Comparison of ENCODE assay signal across 20 cellular contexts in the genomic region with DNA sequence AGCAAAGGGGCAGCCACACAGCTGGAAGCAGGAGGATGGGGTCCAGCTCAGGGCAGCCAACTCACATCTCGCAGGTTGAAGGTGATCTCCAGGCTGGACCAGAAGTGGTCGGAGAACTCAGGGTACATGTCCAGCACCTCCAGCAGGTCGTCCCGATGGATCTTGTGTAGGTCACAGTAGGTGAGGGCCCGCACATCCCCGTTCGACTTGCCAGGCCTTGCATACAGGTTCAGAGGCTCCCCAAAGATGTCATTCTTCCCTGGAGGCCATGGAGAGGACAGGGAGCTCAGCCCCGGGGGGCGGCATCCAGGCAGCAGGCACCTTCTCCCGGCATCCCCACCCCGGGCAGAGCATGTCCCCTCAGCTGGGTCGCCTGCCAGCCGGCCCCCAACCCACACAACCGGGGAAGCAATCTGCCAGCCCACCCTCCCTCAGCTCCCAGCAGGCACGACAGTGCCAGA. TPM values are rescaled to one million over a fixed set of nuclear protein-coding genes. Genes with fewer than 3 reads are reported as not detected.
A peak's percentile ranks its signal among the peaks of the same experiment; 100 is the strongest.
DNase-seq lines count a peak whose midpoint lies in the region; ATAC-seq and TF ChIP-seq lines count a peak whose summit lies in the region.
"Had no signal": no experiment of that assay in that cellular context is flagged by ENCODE, and none has a peak within 500 bp of the region (broad histone marks: within the 10 kb centered on the region; RNA-seq: fewer than 3 reads in every experiment).

No MANE protein-coding gene starts in this region.

- H3K27ac Mint-ChIP-seq in activated T-cell treated with anti-CD3 and anti-CD28 coated beads, Interleukin-2, amount 50 U/mL, for 24 hours, result no peak overlapping the region
- H3K27ac Mint-ChIP-seq in activated T-cell treated with anti-CD3 and anti-CD28 coated beads, Interleukin-2, amount 50 U/mL, for 72 hours, result no peak overlapping the region
- H3K27ac Mint-ChIP-seq in GM23338 (no peak overlapping the region), chondrocyte (ENCODE audit: unreplicated experiment) (no peak overlapping the region), nephron progenitor cell (no peak overlapping the region)
- H3K27ac Mint-ChIP-seq: activated naive CD4-positive, alpha-beta T cell treated with anti-CD3 and anti-CD28 coated beads, Interleukin-2, amount 50 U/mL, for 24 hours; T-helper 17 cell had no signal

- H3K27ac ChIP-seq in GM23338 (ENCODE audit: low read depth) (no peak overlapping the region), hepatocyte (no peak overlapping the region)
- H3K27ac ChIP-seq: brain microvascular endothelial cell, coronary artery had no signal

- H3F3A ChIP-seq in GM23338 (replicated peaks; ENCODE audit: low read depth), result 0 out of 2 replicates have a peak, but pooled peaks cover 3% of the 10 kb centered on the region

- H3K9me3 ChIP-seq in hepatocyte (ENCODE audit: low read depth), result no peaks in the 10 kb centered on the region
- H3K9me3 ChIP-seq: BLaER1 treated with 17β-estradiol and CSF1 and Interleukin-3, amounts not matched to agents 10 nM and 100 nM; HAP-1 had no signal

- no peaks in the 10 kb centered on the region for H3K4me1 Mint-ChIP-seq in activated T-cell treated with anti-CD3 and anti-CD28 coated beads, Interleukin-2, amount 50 U/mL, for 24 hours (ENCODE audit: low read depth)
- peaks cover 5% of the 10 kb centered on the region for H3K4me1 Mint-ChIP-seq in activated T-cell treated with anti-CD3 and anti-CD28 coated beads, Interleukin-2, amount 50 U/mL, for 72 hours (ENCODE audit: low read depth)
- H3K4me1 Mint-ChIP-seq in GM23338, result peaks cover 32% of the 10 kb centered on the region
- peaks cover 10% of the 10 kb centered on the region for H3K4me1 Mint-ChIP-seq in chondrocyte (ENCODE audit: low read depth)
- H3K4me1 Mint-ChIP-seq in nephron progenitor cell, result peaks cover 74% of the 10 kb centered on the region
- H3K4me1 Mint-ChIP-seq: activated naive CD4-positive, alpha-beta T cell treated with anti-CD3 and anti-CD28 coated beads, Interleukin-2, amount 50 U/mL, for 24 hours had no signal

- H3K4me1 ChIP-seq in GM23338 (ENCODE audit: insufficient read depth) (peaks cover 23% of the 10 kb centered on the region), hepatocyte (ENCODE audit: insufficient read depth) (peaks cover 19% of the 10 kb centered on the region)
- H3K4me1 ChIP-seq: HAP-1 had no signal

- H3K9me2 ChIP-seq in GM23338 (ENCODE audit: insufficient read depth) (no peaks in the 10 kb centered on the region), hepatocyte (replicated peaks; ENCODE audit: insufficient read depth) (no peaks in the 10 kb centered on the region)

- H3K36me3 ChIP-seq in GM23338 (ENCODE audit: insufficient read depth) (no peaks in the 10 kb centered on the region), hepatocyte (replicated peaks; ENCODE audit: insufficient read depth, low read depth) (no peaks in the 10 kb centered on the region)
- H3K36me3 ChIP-seq: BLaER1 treated with 17β-estradiol and CSF1 and Interleukin-3, amounts not matched to agents 10 nM and 100 nM; brain microvascular endothelial cell; HAP-1 had no signal

- H3K4me3 Mint-ChIP-seq in activated T-cell treated with anti-CD3 and anti-CD28 coated beads, Interleukin-2, amount 50 U/mL, for 24 hours, result no peak overlapping the region
- no peak overlapping the region for H3K4me3 Mint-ChIP-seq in activated T-cell treated with anti-CD3 and anti-CD28 coated beads, Interleukin-2, amount 50 U/mL, for 72 hours
- H3K4me3 Mint-ChIP-seq in GM23338, result peak overlapping the region; percentile 30; the same call in 2 of the 3 replicates
- no peak overlapping the region for H3K4me3 Mint-ChIP-seq in chondrocyte (ENCODE audit: unreplicated experiment)
- peak overlapping the region; percentile 65 for H3K4me3 Mint-ChIP-seq in nephron progenitor cell
- H3K4me3 Mint-ChIP-seq: activated naive CD4-positive, alpha-beta T cell treated with anti-CD3 and anti-CD28 coated beads, Interleukin-2, amount 50 U/mL, for 24 hours; T-helper 17 cell had no signal

- DNase-seq in activated T-cell treated with anti-CD3 and anti-CD28 coated beads, Interleukin-2, amount 50 U/mL, for 24 hours, result peak; percentile 16
- DNase-seq in activated T-cell treated with anti-CD3 and anti-CD28 coated beads, Interleukin-2, amount 50 U/mL, for 72 hours, result no peak
- DNase-seq in GM23338 (ENCODE audit: low spot score) (no peak), chondrocyte (ENCODE audit: low spot score) (peak; percentile 83), nephron progenitor cell (no peak), hepatocyte (ENCODE audit: low spot score) (no peak), NCI-H1436 (lab: John Stamatoyannopoulos, UW) (no peak)
- DNase-seq: brain microvascular endothelial cell; NCI-H1105 treated with DMSO at 0.1 percent for 48 hours; NCI-H2107; NCI-H524 treated with DMSO at 0.1 percent for 48 hours; SIG-M5; stimulated activated CD4-positive, alpha-beta T cell treated with anti-CD3 and anti-CD28 coated beads, Interleukin-12 subunit alpha, Interleukin-12 subunit beta, amount 100 ng/mL, for 4 hours; T-helper 17 cell had no signal

- H3K9me3 Mint-ChIP-seq in activated T-cell treated with anti-CD3 and anti-CD28 coated beads, Interleukin-2, amount 50 U/mL, for 24 hours, result no peaks in the 10 kb centered on the region
- H3K9me3 Mint-ChIP-seq in activated T-cell treated with anti-CD3 and anti-CD28 coated beads, Interleukin-2, amount 50 U/mL, for 72 hours, result no peaks in the 10 kb centered on the region
- H3K9me3 Mint-ChIP-seq in GM23338 (no peaks in the 10 kb centered on the region), chondrocyte (ENCODE audit: low read depth) (no peaks in the 10 kb centered on the region), nephron progenitor cell (no peaks in the 10 kb centered on the region)
- H3K9me3 Mint-ChIP-seq: activated naive CD4-positive, alpha-beta T cell treated with anti-CD3 and anti-CD28 coated beads, Interleukin-2, amount 50 U/mL, for 24 hours; neural crest cell had no signal

- WGBS in hepatocyte (ENCODE audit: low lambda C conversion rate, missing lambda C conversion rate), result 88% methylated on average over 15 of the region's 15 CpGs

- H2AFZ ChIP-seq in GM23338 (no peak overlapping the region), hepatocyte (no peak overlapping the region)

- H3K4me2 ChIP-seq in GM23338 (peak overlapping the region; percentile 78), hepatocyte (no peak overlapping the region)

- H3K4me3 ChIP-seq in GM23338 (peak overlapping the region; percentile 40; the same call in 1 of the 2 replicates), hepatocyte (no peak overlapping the region)
- H3K4me3 ChIP-seq: BLaER1 treated with 17β-estradiol and CSF1 and Interleukin-3, amounts not matched to agents 10 nM and 100 nM; coronary artery; HAP-1 had no signal

- H4K20me1 ChIP-seq in GM23338 (replicated peaks; ENCODE audit: insufficient read depth) (no peaks in the 10 kb centered on the region; the same call in 1 of the 2 replicates), hepatocyte (ENCODE audit: insufficient read depth, poor library complexity, severe bottlenecking) (no peaks in the 10 kb centered on the region)

- H3K79me2 ChIP-seq in GM23338 (replicated peaks; ENCODE audit: insufficient read depth) (no peaks in the 10 kb centered on the region), hepatocyte (no peaks in the 10 kb centered on the region)

- ATAC-seq in activated T-cell treated with anti-CD3 and anti-CD28 coated beads, Interleukin-2, amount 50 U/mL, for 72 hours (replicated peaks in 1 of 2), result no peak
- ATAC-seq in GM23338 (no peak), HG02759 (IDR thresholded peaks at IDR 0.05; ENCODE audit: unreplicated experiment) (no peak)
- ATAC-seq: T-helper 17 cell had no signal

- H3K36me3 Mint-ChIP-seq in activated T-cell treated with anti-CD3 and anti-CD28 coated beads, Interleukin-2, amount 50 U/mL, for 24 hours (ENCODE audit: low read depth), result no peaks in the 10 kb centered on the region
- H3K36me3 Mint-ChIP-seq in activated T-cell treated with anti-CD3 and anti-CD28 coated beads, Interleukin-2, amount 50 U/mL, for 72 hours (ENCODE audit: insufficient read depth in 2 of 2), result no peaks in the 10 kb centered on the region
- H3K36me3 Mint-ChIP-seq in GM23338 (ENCODE audit: low read depth) (no peaks in the 10 kb centered on the region), chondrocyte (ENCODE audit: low read depth) (no peaks in the 10 kb centered on the region), nephron progenitor cell (ENCODE audit: low read depth) (peaks cover 11% of the 10 kb centered on the region)
- H3K36me3 Mint-ChIP-seq: activated naive CD4-positive, alpha-beta T cell treated with anti-CD3 and anti-CD28 coated beads, Interleukin-2, amount 50 U/mL, for 24 hours had no signal

- H3K27me3 ChIP-seq in GM23338 (ENCODE audit: insufficient read depth), result peaks cover 15% of the 10 kb centered on the region
- no peaks in the 10 kb centered on the region for H3K27me3 ChIP-seq in hepatocyte
- H3K27me3 ChIP-seq: BLaER1 treated with 17β-estradiol and CSF1 and Interleukin-3, amounts not matched to agents 10 nM and 100 nM; brain microvascular endothelial cell had no signal

- H3K27me3 Mint-ChIP-seq in activated T-cell treated with anti-CD3 and anti-CD28 coated beads, Interleukin-2, amount 50 U/mL, for 24 hours, result peaks cover 12% of the 10 kb centered on the region
- no peaks in the 10 kb centered on the region for H3K27me3 Mint-ChIP-seq in activated T-cell treated with anti-CD3 and anti-CD28 coated beads, Interleukin-2, amount 50 U/mL, for 72 hours (ENCODE audit: low read depth)
- peaks cover 20% of the 10 kb centered on the region for H3K27me3 Mint-ChIP-seq in GM23338 (ENCODE audit: insufficient read depth, low read depth, poor library complexity)
- H3K27me3 Mint-ChIP-seq in chondrocyte (ENCODE audit: low read depth), result no peaks in the 10 kb centered on the region
- peaks cover 12% of the 10 kb centered on the region for H3K27me3 Mint-ChIP-seq in nephron progenitor cell (ENCODE audit: low read depth, poor library complexity)
- H3K27me3 Mint-ChIP-seq: activated naive CD4-positive, alpha-beta T cell treated with anti-CD3 and anti-CD28 coated beads, Interleukin-2, amount 50 U/mL, for 24 hours; T-helper 17 cell had no signal

- TF ChIP-seq CTCF in GM23338 (conservative IDR thresholded peaks at IDR 0.05; ENCODE audit: low read depth in 2 of 2) (no peak), chondrocyte (IDR thresholded peaks at IDR 0.05) (no peak), nephron progenitor cell (IDR thresholded peaks at IDR 0.05) (no peak), hepatocyte (IDR thresholded peaks at IDR 0.05; ENCODE audit: poor library complexity) (no peak)

RNA-seq across cellular contexts. Expression of gene KCNH2, which starts 29.3 kb away (rescaled TPM):
- total RNA-seq in activated T-cell treated with anti-CD3 and anti-CD28 coated beads, Interleukin-2, amount 50 U/mL, for 72 hours, result under 1 TPM; 0.72 to 0.77 TPM
- 11.3 and 14.7 TPM in 2 replicates for total RNA-seq in GM23338 (2014; rRNA removed; shearing (Covaris generic))
- polyA plus RNA-seq in GM23338 (2016; fragmentation: Nextera tagmentation; extraction: Ambion mirVana) (2.6 and 2.9 TPM in 2 replicates), hepatocyte (9.1 and 11.3 TPM in 2 replicates)
- total RNA-seq in chondrocyte (0.19 to 0.33 TPM (median 0.30 TPM) in 3 replicates), hepatocyte (8.4 and 9.4 TPM in 2 replicates)

RNA-seq across cellular contexts. Expression of gene NOS3, which starts 42.0 kb away (rescaled TPM):
- 1 to 10 TPM; 6.8 to 8.1 TPM for total RNA-seq in activated T-cell treated with anti-CD3 and anti-CD28 coated beads, Interleukin-2, amount 50 U/mL, for 72 hours
- 6.1 and 13.3 TPM in 2 replicates for total RNA-seq in GM23338 (2014; rRNA removed; shearing (Covaris generic))
- polyA plus RNA-seq in GM23338 (2016; fragmentation: Nextera tagmentation; extraction: Ambion mirVana), result 2.6 and 3.1 TPM in 2 replicates
- total RNA-seq in chondrocyte, result not detected in 3 replicates
- total RNA-seq in hepatocyte, result 8.1 and 9.8 TPM in 2 replicates
- 15.3 and 17.4 TPM in 2 replicates for polyA plus RNA-seq in hepatocyte

Comparison
In these comparisons a context has a peak if more than half of its experiments do, and no peak if none do; other contexts are left out.
1. DNase-seq: peak in activated T-cell treated with anti-CD3 and anti-CD28 coated beads, Interleukin-2, amount 50 U/mL, for 24 hours (single experiment) and chondrocyte (single experiment); none in activated T-cell treated with anti-CD3 and anti-CD28 coated beads, Interleukin-2, amount 50 U/mL, for 72 hours (0 of 2), GM23338 (single experiment), nephron progenitor cell (single experiment), hepatocyte (single experiment) and NCI-H1436 (single experiment).
2. H3K4me3 Mint-ChIP-seq: peak in GM23338 (single experiment) and nephron progenitor cell (single experiment); none in activated T-cell treated with anti-CD3 and anti-CD28 coated beads, Interleukin-2, amount 50 U/mL, for 24 hours (single experiment), activated T-cell treated with anti-CD3 and anti-CD28 coated beads, Interleukin-2, amount 50 U/mL, for 72 hours (0 of 2) and chondrocyte (single experiment).